ENCODE assay signal across 8 cellular contexts in genomic region chr11:44036811-44037657, GRCh38. TPM values are rescaled to one million over a fixed set of nuclear protein-coding genes. Genes with fewer than 3 reads are reported as not detected.
DNase-seq lines count a peak whose midpoint lies in the region; ATAC-seq and TF ChIP-seq lines count a peak whose summit lies in the region.

No MANE protein-coding gene starts in this region.

- no peaks in the 10 kb centered on the region for H3K36me3 Mint-ChIP-seq in activated T-cell treated with anti-CD3 and anti-CD28 coated beads, Interleukin-2, amount 50 U/mL, for 4 hours (ENCODE audit: insufficient read depth)
- no peaks in the 10 kb centered on the region for H3K36me3 Mint-ChIP-seq in neural crest cell (ENCODE audit: low read depth)

- no peak for TF ChIP-seq POLR2A in GM18505 (IDR thresholded peaks at IDR 0.05; ENCODE audit: borderline replicate concordance, extremely low read depth, insufficient read depth, insufficient read length)

- H3K9me3 Mint-ChIP-seq in activated T-cell treated with anti-CD3 and anti-CD28 coated beads, Interleukin-2, amount 50 U/mL, for 4 hours, result peaks cover 15% of the 10 kb centered on the region
- peaks cover 2% of the 10 kb centered on the region for H3K9me3 Mint-ChIP-seq in neural crest cell

- H3K4me3 ChIP-seq in foreskin fibroblast (ENCODE audit: low read depth in 1 of 2, low read length in 2 of 2), result no peak overlapping the region

- no peak overlapping the region for H3K4me3 Mint-ChIP-seq in activated T-cell treated with anti-CD3 and anti-CD28 coated beads, Interleukin-2, amount 50 U/mL, for 4 hours
- no peak overlapping the region for H3K4me3 Mint-ChIP-seq in neural crest cell

- no peaks in the 10 kb centered on the region for H3K4me1 Mint-ChIP-seq in activated T-cell treated with anti-CD3 and anti-CD28 coated beads, Interleukin-2, amount 50 U/mL, for 4 hours (ENCODE audit: low read depth)
- peaks cover 34% of the 10 kb centered on the region for H3K4me1 Mint-ChIP-seq in neural crest cell

- ATAC-seq in GM18505 (IDR thresholded peaks at IDR 0.05; ENCODE audit: unreplicated experiment), result peak; percentile 73
- peak; percentile 69 for ATAC-seq in HG03439 (IDR thresholded peaks at IDR 0.05; ENCODE audit: unreplicated experiment)
- ATAC-seq in activated T-cell treated with anti-CD3 and anti-CD28 coated beads, Interleukin-2, amount 50 U/mL, for 4 hours, result peak; percentile 54 to 65
- ATAC-seq in HG03457 (IDR thresholded peaks at IDR 0.05; ENCODE audit: unreplicated experiment), result no peak

- TF ChIP-seq CTCF in foreskin fibroblast (IDR thresholded peaks at IDR 0.05; ENCODE audit: low read depth, low read length), result peak; percentile 86
- TF ChIP-seq CTCF in neural crest cell (conservative IDR thresholded peaks at IDR 0.05), result peak; percentile 89

- H3K27me3 Mint-ChIP-seq in activated T-cell treated with anti-CD3 and anti-CD28 coated beads, Interleukin-2, amount 50 U/mL, for 4 hours (ENCODE audit: low read depth), result peaks cover 10% of the 10 kb centered on the region
- peaks cover 6% of the 10 kb centered on the region for H3K27me3 Mint-ChIP-seq in neural crest cell (ENCODE audit: low read depth)

- DNase-seq in AG08395 (ENCODE audit: low spot score), result peak; percentile 89
- DNase-seq in NCI-H510A treated with DMSO at 0.1 percent for 48 hours (lab: John Stamatoyannopoulos, UW), result peak; percentile 15
- DNase-seq in activated T-cell treated with anti-CD3 and anti-CD28 coated beads, Interleukin-2, amount 50 U/mL, for 4 hours, result no peak
- peak; percentile 72 to 90 for DNase-seq in foreskin fibroblast
- peak; percentile 71 for DNase-seq in neural crest cell (ENCODE audit: low read depth, low spot score)

- H3K27ac Mint-ChIP-seq in neural crest cell (ENCODE audit: unreplicated experiment), result no peak overlapping the region

RNA-seq across cellular contexts. Expression of gene ACCSL, which starts 10.7 kb away (rescaled TPM):
- total RNA-seq in activated T-cell treated with anti-CD3 and anti-CD28 coated beads, Interleukin-2, amount 50 U/mL, for 4 hours, result not detected
- total RNA-seq in neural crest cell, result not detected in 2 replicates

RNA-seq across cellular contexts. Expression of gene ACCS, which starts 29.0 kb away (rescaled TPM):
- 1 to 10 TPM in 2 of 3 donors, under 1 TPM in 1; 0.79 to 2.3 (median 1.4) TPM for total RNA-seq in activated T-cell treated with anti-CD3 and anti-CD28 coated beads, Interleukin-2, amount 50 U/mL, for 4 hours
- total RNA-seq in neural crest cell, result 9.9 and 11.0 TPM in 2 replicates

RNA-seq across cellular contexts. Expression of gene EXT2, which starts 58.4 kb away (rescaled TPM):
- 10 to 100 TPM; 30.4 to 37.8 (median 35.3) TPM for total RNA-seq in activated T-cell treated with anti-CD3 and anti-CD28 coated beads, Interleukin-2, amount 50 U/mL, for 4 hours
- total RNA-seq in neural crest cell, result 54.9 and 56.6 TPM in 2 replicates
